1 cellular context compared by ENCODE assay signal in genomic region chr2:44651974-44652373, GRCh38.
TF ChIP-seq lines count a peak whose summit lies in the region.

No MANE protein-coding gene starts in this region.

TF ChIP-seq in WTC11, 78 proteins besides CTCF, POLR2A, EP300 and RAD21 (continued from another document):
- TF ChIP-seq, protein P1, sequence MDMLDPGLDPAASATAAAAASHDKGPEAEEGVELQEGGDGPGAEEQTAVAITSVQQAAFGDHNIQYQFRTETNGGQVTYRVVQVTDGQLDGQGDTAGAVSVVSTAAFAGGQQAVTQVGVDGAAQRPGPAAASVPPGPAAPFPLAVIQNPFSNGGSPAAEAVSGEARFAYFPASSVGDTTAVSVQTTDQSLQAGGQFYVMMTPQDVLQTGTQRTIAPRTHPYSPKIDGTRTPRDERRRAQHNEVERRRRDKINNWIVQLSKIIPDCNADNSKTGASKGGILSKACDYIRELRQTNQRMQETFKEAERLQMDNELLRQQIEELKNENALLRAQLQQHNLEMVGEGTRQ (CRISPR knock-in tag; IDR thresholded peaks at IDR 0.05), result no peak
- no peak for TF ChIP-seq NFATC4 (CRISPR knock-in tag; IDR thresholded peaks at IDR 0.05)
